Comparison of ENCODE assay signal across 22 cellular contexts in the genomic region with DNA sequence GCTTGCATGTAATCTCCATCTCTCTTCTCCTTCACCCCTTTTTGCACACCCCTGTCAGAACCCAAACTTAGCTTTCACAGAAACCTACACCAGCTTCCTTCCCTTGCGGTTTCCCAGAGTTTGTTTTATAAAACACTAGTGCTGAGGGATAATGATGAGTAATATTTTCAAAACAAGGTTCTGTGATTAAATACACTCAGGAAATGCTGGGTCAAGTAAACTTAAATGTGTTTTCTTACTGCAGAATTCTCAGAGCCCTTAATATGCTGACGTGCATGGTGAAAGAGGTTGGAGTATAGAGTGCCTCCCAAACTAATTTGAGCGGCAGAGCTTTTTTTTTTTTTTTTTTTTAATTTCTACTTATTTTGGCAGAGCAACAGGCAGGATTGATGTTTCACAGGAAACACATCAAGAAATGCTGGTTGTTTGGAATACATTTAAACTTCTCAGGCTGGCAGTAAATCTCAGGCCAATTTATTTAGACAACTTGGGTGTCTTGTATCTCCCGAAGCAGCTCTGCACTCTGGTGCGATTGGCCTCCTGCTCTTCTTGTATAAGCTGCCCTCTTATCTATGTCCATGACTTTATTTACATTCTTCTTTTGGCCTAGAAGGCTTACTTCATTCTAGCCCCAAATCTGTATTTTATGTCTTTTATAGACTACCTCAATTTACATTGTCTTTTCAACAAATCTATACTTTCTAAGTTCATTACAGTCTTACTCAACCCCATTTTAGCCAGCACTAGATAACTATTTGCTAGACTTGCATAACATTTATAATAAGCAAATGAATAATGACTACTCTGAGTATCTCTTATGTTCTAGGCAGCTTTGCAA.
DNase-seq lines count a peak whose midpoint lies in the region; ATAC-seq, FAIRE-seq and TF ChIP-seq lines count a peak whose summit lies in the region.
"Had no signal": no experiment of that assay in that cellular context is flagged by ENCODE, and none has a peak within 500 bp of the region (broad histone marks: within the 10 kb centered on the region; RNA-seq: fewer than 3 reads in every experiment).

No MANE protein-coding gene starts in this region.

- H4K8ac ChIP-seq in H9 (replicated peaks; ENCODE audit: insufficient read length, low read depth, low read length): no peak overlapping the region

- H3K27me3 Mint-ChIP-seq in H9 (ENCODE audit: low read depth): no peaks in the 10 kb centered on the region
- H3K27me3 Mint-ChIP-seq: activated B cell treated with CpG ODN at 0.5 μM for 24 hours had no signal

- H4K91ac ChIP-seq in H9 (ENCODE audit: insufficient read length, low read depth, low read length): no peak overlapping the region

- no peak overlapping the region for H2AK5ac ChIP-seq in H9 (ENCODE audit: insufficient read length, low read length)

- no peak overlapping the region for H3K4ac ChIP-seq in H9 (ENCODE audit: low read depth, low read length)

- no peak overlapping the region for H2BK5ac ChIP-seq in H9 (ENCODE audit: insufficient read length, low read length)

- no peak overlapping the region for H3K14ac ChIP-seq in H9 (ENCODE audit: insufficient read depth, low read length)

- H3K9ac ChIP-seq in endothelial cell of umbilical vein (replicated peaks; ENCODE audit: extremely low read depth, insufficient read depth, low read length): peak overlapping the region; percentile 3
- no peak overlapping the region for H3K9ac ChIP-seq in H9 (ENCODE audit: extremely low read depth, insufficient read length, low read length)

- no peak overlapping the region for H3K4me3 ChIP-seq in endothelial cell of umbilical vein (replicated peaks in 1 of 3; ENCODE audit: insufficient read depth in 1 of 3, low read depth in 1 of 3, low read length in 3 of 3)
- H3K4me3 ChIP-seq: adrenal gland, coronary artery, heart right ventricle, K562, right atrium auricular region had no signal

- H2BK12ac ChIP-seq in H9 (ENCODE audit: insufficient read length, low read depth, low read length): no peak overlapping the region

- TF ChIP-seq CTCF in endothelial cell of umbilical vein (IDR thresholded peaks at IDR 0.05; ENCODE audit: extremely low read depth in 1 of 2, insufficient read depth in 1 of 2, low read depth in 1 of 2, low read length in 2 of 2): no peak
- no peak for TF ChIP-seq CTCF in H9 (conservative IDR thresholded peaks at IDR 0.05)

- H3T11ph ChIP-seq in H9 (ENCODE audit: low read length): no peak overlapping the region

- no peak overlapping the region for H2AFZ ChIP-seq in endothelial cell of umbilical vein (ENCODE audit: low read depth, low read length)
- H2AFZ ChIP-seq in H9 (ENCODE audit: low read length): no peak overlapping the region

- H3K79me1 ChIP-seq in H9 (ENCODE audit: insufficient read depth, low read depth, low read length, poor library complexity, severe bottlenecking): no peaks in the 10 kb centered on the region

- no peak overlapping the region for H3K56ac ChIP-seq in H9 (ENCODE audit: insufficient read length, low read depth, low read length)

- peaks cover 2 to 3% of the 10 kb centered on the region in 2 experiments; a peak in 2 of 5 replicates for H3K9me3 Mint-ChIP-seq in H9
- H3K9me3 Mint-ChIP-seq: activated B cell treated with CpG ODN at 0.5 μM for 24 hours; activated T-helper 17 cell treated with anti-CD3 and anti-CD28 coated beads, Interleukin-2, amount 50 U/mL, for 72 hours; T-helper 1 cell treated with Interleukin-12 subunit alpha and Interleukin-12 subunit beta and Interleukin-4 antibody, amounts not matched to agents 30 μg/mL and 1 μg/mL, for 36 hours had no signal

- H3K36me3 Mint-ChIP-seq in H9 (ENCODE audit: insufficient read depth in 1 of 3, low read depth in 3 of 3): no peaks in the 10 kb centered on the region; a peak in 2 of 7 replicates

- H3K36me3 ChIP-seq in endothelial cell of umbilical vein (ENCODE audit: control insufficient read depth in 2 of 2, extremely low read depth in 1 of 2, insufficient read depth in 2 of 2, low read length in 2 of 2): no peaks in the 10 kb centered on the region
- H3K36me3 ChIP-seq: adrenal gland, BE2C, heart right ventricle, right atrium auricular region had no signal

- WGBS in H9 (ENCODE audit: extremely low coverage, insufficient read length, low lambda C conversion rate): no CpG with 5 or more reads among the region's 5 CpGs

- intact Hi-C loops in endothelial cell of umbilical vein (cut with micrococcal nuclease): loop anchor here (1.0 to 5.0 kb wide), 2 partner anchors 34 to 83 kb away; no protein-coding TSS in a partner anchor
- intact Hi-C loops in sciatic nerve (cut with DNase I): no loop called here

- TF ChIP-seq POLR2A in endothelial cell of umbilical vein (IDR thresholded peaks at IDR 0.05; ENCODE audit: low read depth, low read length): no peak

- no peak overlapping the region for H2BK20ac ChIP-seq in H9 (ENCODE audit: low read depth, low read length, poor library complexity, severe bottlenecking)

- POLR2A ChIA-PET in endothelial cell of umbilical vein (lab: Charles Lee): no interaction called here

- DNase-seq in Daoy (ENCODE audit: low read depth) (peak; percentile 49), NCI-H460 (ENCODE audit: extremely low read depth, low read depth) (peak; percentile 98), endothelial cell of umbilical vein (ENCODE audit: low read depth, low spot score) (peak; percentile 65), sciatic nerve (ENCODE audit: low spot score) (no peak), NCI-H2196 treated with DMSO at 0.1 percent for 48 hours (lab: John Stamatoyannopoulos, UW; ENCODE audit: unreplicated experiment) (no peak), H9 (no peak), glomerular visceral epithelial cell (ENCODE audit: extremely low spot score) (no peak)
- DNase-seq: activated B cell treated with CpG ODN at 0.5 μM for 24 hours; activated CD8-positive, alpha-beta memory T cell treated with anti-CD3 and anti-CD28 coated beads for 24 hours; adrenal gland; BE2C; heart right ventricle; midbrain; NCI-H2171 treated with DMSO at 0.1 percent for 48 hours; stimulated activated CD4-positive, alpha-beta T cell treated with anti-CD3 and anti-CD28 coated beads, Interleukin-2, amount 100 ng/mL, for 24 hours had no signal

- H3K79me2 ChIP-seq in endothelial cell of umbilical vein (ENCODE audit: control insufficient read depth, insufficient read depth, low read length) (no peaks in the 10 kb centered on the region), H9 (ENCODE audit: insufficient read depth, low read length) (no peaks in the 10 kb centered on the region)

- no peak overlapping the region for H3K18ac ChIP-seq in H9 (ENCODE audit: insufficient read length, low read depth, low read length)

- H3K4me3 Mint-ChIP-seq in H9: no peak overlapping the region
- H3K4me3 Mint-ChIP-seq: activated B cell treated with CpG ODN at 0.5 μM for 24 hours; activated T-helper 17 cell treated with anti-CD3 and anti-CD28 coated beads, Interleukin-2, amount 50 U/mL, for 72 hours; T-helper 1 cell treated with Interleukin-12 subunit alpha and Interleukin-12 subunit beta and Interleukin-4 antibody, amounts not matched to agents 30 μg/mL and 1 μg/mL, for 36 hours had no signal

- H3K23ac ChIP-seq in H9 (ENCODE audit: insufficient read length, low read depth, low read length): no peak overlapping the region

- no peak overlapping the region for H2BK15ac ChIP-seq in H9 (ENCODE audit: low read depth, low read length)

- dilution Hi-C loops in endothelial cell of umbilical vein (cut with MboI; ENCODE audit: extremely low pct_ligation_motif_present, low sequenced_read_pairs): no loop called here

- H3K23me2 ChIP-seq in H9 (ENCODE audit: insufficient read length, low read depth, low read length, poor library complexity, severe bottlenecking): no peaks in the 10 kb centered on the region

- no peak overlapping the region for H3K27ac Mint-ChIP-seq in H9
- H3K27ac Mint-ChIP-seq: activated B cell treated with CpG ODN at 0.5 μM for 24 hours; activated T-helper 17 cell treated with anti-CD3 and anti-CD28 coated beads, Interleukin-2, amount 50 U/mL, for 72 hours; T-helper 1 cell treated with Interleukin-12 subunit alpha and Interleukin-12 subunit beta and Interleukin-4 antibody, amounts not matched to agents 30 μg/mL and 1 μg/mL, for 36 hours had no signal

- H3K4me2 ChIP-seq in endothelial cell of umbilical vein (ENCODE audit: insufficient read depth, low read length) (peak overlapping the region; percentile 73), H9 (ENCODE audit: insufficient read depth, insufficient read length, low read length) (no peak overlapping the region)

- BruUV-seq in endothelial cell of umbilical vein (replicated peaks; lab: Mats Ljungman, UMichigan): no TSS peak

- FAIRE-seq in endothelial cell of umbilical vein (lab: Jason Lieb, UNC): peak; percentile 80
- FAIRE-seq: K562 had no signal

- no peaks in the 10 kb centered on the region for H3K9me3 ChIP-seq in endothelial cell of umbilical vein (replicated peaks; ENCODE audit: control insufficient read depth, insufficient read depth, low read length)
- H3K9me3 ChIP-seq in H9 (ENCODE audit: control insufficient read depth, low read depth, low read length): no peaks in the 10 kb centered on the region
- H3K9me3 ChIP-seq: adrenal gland, BE2C, right atrium auricular region had no signal

- H4K20me1 ChIP-seq in endothelial cell of umbilical vein (replicated peaks; ENCODE audit: control insufficient read depth, extremely low read depth, insufficient read depth, low read length) (no peaks in the 10 kb centered on the region), H9 (ENCODE audit: control insufficient read depth, insufficient read depth, insufficient read length) (no peaks in the 10 kb centered on the region)

- H3K27me3 ChIP-seq in endothelial cell of umbilical vein (ENCODE audit: control insufficient read depth in 2 of 2, insufficient read depth in 2 of 2, low read length in 2 of 2) (no peaks in the 10 kb centered on the region), H9 (ENCODE audit: insufficient read depth, low read length) (no peaks in the 10 kb centered on the region)
- H3K27me3 ChIP-seq: adrenal gland, BE2C, heart right ventricle, right atrium auricular region had no signal

- H4K5ac ChIP-seq in H9 (ENCODE audit: insufficient read length, low read depth, low read length): no peak overlapping the region

- no peaks in the 10 kb centered on the region for H3K9me1 ChIP-seq in endothelial cell of umbilical vein (replicated peaks; ENCODE audit: control insufficient read depth, extremely low read depth, insufficient read depth, low read length)

- CTCF ChIA-PET in endothelial cell of umbilical vein (lab: Charles Lee): interaction anchor here (0.6 to 3.2 kb wide), 9 partner anchors 9 to 965 kb away, joined by 3 to 22 read pairs (median 5); no protein-coding TSS in a partner anchor

- peak; percentile 81 for ATAC-seq in sciatic nerve
- ATAC-seq in HG03039 (IDR thresholded peaks at IDR 0.05; ENCODE audit: unreplicated experiment): no peak
- ATAC-seq: K562, Right ventricle myocardium inferior had no signal

- H3K27ac ChIP-seq in endothelial cell of umbilical vein (ENCODE audit: insufficient read depth, low read depth, low read length): peak overlapping the region; percentile 41
- H3K27ac ChIP-seq in H9 (ENCODE audit: insufficient read length, low read depth, low read length): no peak overlapping the region
- H3K27ac ChIP-seq: adrenal gland, coronary artery, heart right ventricle, right atrium auricular region had no signal

- peaks cover 22% of the 10 kb centered on the region for H3K4me1 ChIP-seq in endothelial cell of umbilical vein (ENCODE audit: control insufficient read depth, extremely low read depth, insufficient read depth, low read length)
- H3K4me1 ChIP-seq in H9 (ENCODE audit: insufficient read depth, low read length): peaks cover 7% of the 10 kb centered on the region; the same call in 1 of the 2 replicates
- H3K4me1 ChIP-seq: BE2C, heart right ventricle, right atrium auricular region had no signal

- H2BK120ac ChIP-seq in H9 (ENCODE audit: low read depth, low read length, poor library complexity, severe bottlenecking): no peak overlapping the region

- H3K4me1 Mint-ChIP-seq in H9: peaks cover 17 to 18% of the 10 kb centered on the region in 2 experiments
- H3K4me1 Mint-ChIP-seq: activated B cell treated with CpG ODN at 0.5 μM for 24 hours; activated T-helper 17 cell treated with anti-CD3 and anti-CD28 coated beads, Interleukin-2, amount 50 U/mL, for 72 hours had no signal

Comparison
In these comparisons a context has a peak if more than half of its experiments do, and no peak if none do; other contexts are left out.
1. DNase-seq: peak in Daoy (single experiment), NCI-H460 (single experiment) and endothelial cell of umbilical vein (single experiment); none in sciatic nerve (single experiment), NCI-H2196 treated with DMSO at 0.1 percent for 48 hours (single experiment), H9 (single experiment) and glomerular visceral epithelial cell (single experiment).